28 cellular contexts compared by ENCODE assay signal in genomic region chr11:45934580-45935318, GRCh38. TPM values are rescaled to one million over a fixed set of nuclear protein-coding genes. Genes with fewer than 3 reads are reported as not detected.
DNase-seq lines count a peak whose midpoint lies in the region; ATAC-seq and TF ChIP-seq lines count a peak whose summit lies in the region.
"Had no signal": no experiment of that assay in that cellular context is flagged by ENCODE, and none has a peak within 500 bp of the region (broad histone marks: within the 10 kb centered on the region; RNA-seq: fewer than 3 reads in every experiment).

No MANE protein-coding gene starts in this region.

- no peaks in the 10 kb centered on the region for H3K9me2 ChIP-seq in Karpas-422 (replicated peaks; ENCODE audit: insufficient read depth, low read length)

- peaks cover 60% of the 10 kb centered on the region for H3K4me1 Mint-ChIP-seq in memory B cell

- H3K4me3 ChIP-seq in BLaER1 (no peak overlapping the region), Karpas-422 (ENCODE audit: low read length) (no peak overlapping the region), mammary epithelial cell (replicated peaks in 1 of 3; ENCODE audit: insufficient read depth in 1 of 3, low read depth in 2 of 3, low read length in 3 of 3) (no peak overlapping the region), uterus (no peak overlapping the region)
- H3K4me3 ChIP-seq: colonic mucosa, vagina had no signal

- H2AFZ ChIP-seq in Karpas-422 (ENCODE audit: low read length) (no peak overlapping the region), mammary epithelial cell (ENCODE audit: low read depth, low read length) (peak overlapping the region; percentile 35)

- H3K79me2 ChIP-seq in Karpas-422 (ENCODE audit: low read length) (no peaks in the 10 kb centered on the region), mammary epithelial cell (ENCODE audit: insufficient read depth, low read length) (no peaks in the 10 kb centered on the region)

- dilution Hi-C loops in mammary epithelial cell (cut with HindIII; ENCODE audit: low sequenced_read_pairs) = no loop called here

- no TSS peak for BruUV-seq in mammary epithelial cell (replicated peaks; lab: Mats Ljungman, UMichigan)

- no peak for DNase-seq in Karpas-422
- peak; percentile 64 for DNase-seq in mammary epithelial cell
- no peak for DNase-seq in memory B cell (ENCODE audit: low spot score in 2 of 2)
- no peak for DNase-seq in activated CD4-positive, alpha-beta T cell treated with anti-CD3 and anti-CD28 coated beads for 4 hours
- no peak for DNase-seq in anterior cingulate cortex (lab: John Stamatoyannopoulos, UW)
- no peak for DNase-seq in uterus
- no peak for DNase-seq in substantia nigra (lab: John Stamatoyannopoulos, UW)
- DNase-seq: ACHN; activated CD8-positive, alpha-beta memory T cell treated with anti-CD3 and anti-CD28 coated beads for 24 hours; activated T-cell treated with anti-CD3 and anti-CD28 coated beads, Interleukin-2, amount 50 U/mL, for 48 hours; CD4-positive, alpha-beta memory T cell; colonic mucosa; DND-41; hippocampal formation; mesenchymal stem cell; NCI-H1092; NCI-H2081 treated with DMSO at 0.1 percent for 48 hours; NCI-H510A treated with DMSO at 0.1 percent for 48 hours; SIG-M5; stimulated activated CD4-positive, alpha-beta T cell treated with anti-CD3 and anti-CD28 coated beads, Interleukin-4, amount 100 ng/mL, for 1 hour; T-helper 17 cell had no signal

- H3K9me3 ChIP-seq in BLaER1 = no peaks in the 10 kb centered on the region
- no peaks in the 10 kb centered on the region for H3K9me3 ChIP-seq in Karpas-422 (ENCODE audit: low read length)
- no peaks in the 10 kb centered on the region for H3K9me3 ChIP-seq in mammary epithelial cell (replicated peaks; ENCODE audit: insufficient read depth, low read length)
- no peaks in the 10 kb centered on the region for H3K9me3 ChIP-seq in uterus
- H3K9me3 ChIP-seq: colonic mucosa, vagina had no signal

- H4K20me1 ChIP-seq in BLaER1 = peaks cover 18% of the 10 kb centered on the region
- H4K20me1 ChIP-seq in Karpas-422 (ENCODE audit: insufficient read depth, low read depth, low read length) = peaks cover 4% of the 10 kb centered on the region; the same call in 1 of the 2 replicates
- no peaks in the 10 kb centered on the region for H4K20me1 ChIP-seq in mammary epithelial cell (ENCODE audit: insufficient read depth, low read length)

- no peak overlapping the region for H3K27ac Mint-ChIP-seq in memory B cell
- H3K27ac Mint-ChIP-seq: activated naive CD4-positive, alpha-beta T cell treated with anti-CD3 and anti-CD28 coated beads, Interleukin-2, amount 50 U/mL, for 24 hours; T-helper 17 cell had no signal

- no peak for TF ChIP-seq POLR2A in uterus (IDR thresholded peaks at IDR 0.05)

- H3K27me3 Mint-ChIP-seq in memory B cell = no peaks in the 10 kb centered on the region
- H3K27me3 Mint-ChIP-seq: activated naive CD4-positive, alpha-beta T cell treated with anti-CD3 and anti-CD28 coated beads, Interleukin-2, amount 50 U/mL, for 24 hours; CD4-positive, alpha-beta memory T cell; naive thymus-derived CD8-positive, alpha-beta T cell; T-helper 17 cell had no signal

- no peaks in the 10 kb centered on the region for H3K9me3 Mint-ChIP-seq in memory B cell
- H3K9me3 Mint-ChIP-seq: activated naive CD4-positive, alpha-beta T cell treated with anti-CD3 and anti-CD28 coated beads, Interleukin-2, amount 50 U/mL, for 24 hours; CD4-positive, alpha-beta memory T cell; naive thymus-derived CD8-positive, alpha-beta T cell had no signal

- H3K27me3 ChIP-seq in BLaER1 (peaks cover 33% of the 10 kb centered on the region; the same call in 1 of the 2 replicates), Karpas-422 (ENCODE audit: low read length) (no peaks in the 10 kb centered on the region), mammary epithelial cell (ENCODE audit: insufficient read depth, low read length) (no peaks in the 10 kb centered on the region), uterus (no peaks in the 10 kb centered on the region)
- H3K27me3 ChIP-seq: colonic mucosa, vagina had no signal

- no peak for TF ChIP-seq CTCF in mammary epithelial cell (conservative IDR thresholded peaks at IDR 0.05 in 1 of 2, IDR thresholded peaks at IDR 0.05 in 1 of 2; ENCODE audit: extremely low read depth in 1 of 2, insufficient read depth in 1 of 2, low read depth in 1 of 2, low read length in 2 of 2)
- TF ChIP-seq CTCF in uterus (IDR thresholded peaks at IDR 0.05) = no peak

- WGBS in mammary epithelial cell (ENCODE audit: low coverage, missing lambda C conversion rate) = 64% methylated on average over 10 of the region's 12 CpGs

- in situ Hi-C loops in mammary epithelial cell (cut with MboI; ENCODE audit: low sequenced_read_pairs in 2 of 2) = no loop called here

- CTCF ChIA-PET in mammary epithelial cell (lab: Charles Lee; ENCODE audit: low non-redundant PET) = interaction anchor here (0.5 kb wide), 1 partner anchor 23 kb away, joined by 10 read pairs; no protein-coding TSS in a partner anchor

- H3K4me1 ChIP-seq in BLaER1 = peaks cover 82% of the 10 kb centered on the region
- H3K4me1 ChIP-seq in Karpas-422 (ENCODE audit: low read length) = peaks cover 91% of the 10 kb centered on the region
- peaks cover 53% of the 10 kb centered on the region for H3K4me1 ChIP-seq in mammary epithelial cell (ENCODE audit: insufficient read depth, low read length)
- H3K4me1 ChIP-seq in uterus = no peaks in the 10 kb centered on the region
- H3K4me1 ChIP-seq: colonic mucosa had no signal

- intact Hi-C loops in mammary epithelial cell (cut with micrococcal nuclease) (no loop called here), uterus (cut with DNase I; ENCODE audit: low total_unique reads) (no loop called here)

- peaks cover 36% of the 10 kb centered on the region for H3K36me3 ChIP-seq in BLaER1
- H3K36me3 ChIP-seq in Karpas-422 (ENCODE audit: insufficient read depth, low read length) = peaks cover 20% of the 10 kb centered on the region
- H3K36me3 ChIP-seq in mammary epithelial cell (ENCODE audit: insufficient read depth, low read length) = peaks cover 1% of the 10 kb centered on the region
- H3K36me3 ChIP-seq in uterus = no peaks in the 10 kb centered on the region
- H3K36me3 ChIP-seq: colonic mucosa had no signal

- peak overlapping the region; percentile 97 for H3K4me2 ChIP-seq in BLaER1
- H3K4me2 ChIP-seq in Karpas-422 (ENCODE audit: low read depth, low read length, poor library complexity, severe bottlenecking) = no peak overlapping the region
- no peak overlapping the region for H3K4me2 ChIP-seq in mammary epithelial cell (ENCODE audit: insufficient read depth, low read depth, low read length)

- H3K4me3 Mint-ChIP-seq in memory B cell = peak overlapping the region; percentile 21
- H3K4me3 Mint-ChIP-seq: activated naive CD4-positive, alpha-beta T cell treated with anti-CD3 and anti-CD28 coated beads, Interleukin-2, amount 50 U/mL, for 24 hours; CD4-positive, alpha-beta memory T cell; naive thymus-derived CD8-positive, alpha-beta T cell; T-helper 17 cell had no signal

- no peak for ATAC-seq in memory B cell (ENCODE audit: low read depth)
- ATAC-seq: naive thymus-derived CD8-positive, alpha-beta T cell; T-helper 17 cell had no signal

- no peak overlapping the region for H3K27ac ChIP-seq in BLaER1
- H3K27ac ChIP-seq in Karpas-422 (ENCODE audit: low read length) = peak overlapping the region; percentile 92
- H3K27ac ChIP-seq in mammary epithelial cell (ENCODE audit: insufficient read depth, low read depth, low read length) = no peak overlapping the region
- no peak overlapping the region for H3K27ac ChIP-seq in uterus
- H3K27ac ChIP-seq in substantia nigra (ENCODE audit: low read depth, low read length, poor library complexity, severe bottlenecking) = no peak overlapping the region
- H3K27ac ChIP-seq: colonic mucosa, vagina had no signal

- H3K36me3 Mint-ChIP-seq in memory B cell = peaks cover 4% of the 10 kb centered on the region

- H3K9ac ChIP-seq in BLaER1 (no peak overlapping the region; the same call in 1 of the 2 replicates), Karpas-422 (ENCODE audit: low read length) (no peak overlapping the region), mammary epithelial cell (ENCODE audit: insufficient read depth, low read length) (no peak overlapping the region)

RNA-seq across cellular contexts. Expression of gene LARGE2, which starts 12.3 kb away (rescaled TPM):
- 9.5 and 10.8 TPM in 2 replicates for total RNA-seq in Karpas-422 (2014; rRNA removed; shearing (Covaris generic); ENCODE audit: low replicate concordance)
- total RNA-seq in mammary epithelial cell (10 to 100 TPM; 16.2 to 42.3 TPM), uterus (1 to 10 TPM in 2 of 4 donors, under 1 TPM in 1, not detected in 1; 0.64 to 4.4 (median 2.4) TPM)
- 16.4 TPM for polyA plus RNA-seq in mammary epithelial cell
- polyA minus RNA-seq in mammary epithelial cell = 16.9 TPM
- total RNA-seq: fibroblast of villous mesenchyme, skeletal muscle tissue had no signal

RNA-seq across cellular contexts. Expression of gene PEX16, which starts 17.1 kb away (rescaled TPM):
- 83.3 and 89.3 TPM in 2 replicates for total RNA-seq in Karpas-422 (2014; rRNA removed; shearing (Covaris generic); ENCODE audit: low replicate concordance)
- total RNA-seq in mammary epithelial cell (10 to 100 TPM; 28.5 to 30.9 TPM), uterus (10 to 100 TPM; 15.3 to 32.1 (median 27.6) TPM)
- 19.6 TPM for polyA plus RNA-seq in mammary epithelial cell
- 18.1 TPM for polyA minus RNA-seq in mammary epithelial cell

RNA-seq across cellular contexts. Expression of gene FREY1, which starts 27.7 kb away (rescaled TPM):
- total RNA-seq in Karpas-422 (2014; rRNA removed; shearing (Covaris generic); ENCODE audit: low replicate concordance) = 2.3 and 3.9 TPM in 2 replicates
- total RNA-seq in mammary epithelial cell = 1 to 10 TPM; 2.1 to 2.7 TPM
- polyA plus RNA-seq in mammary epithelial cell = 0.24 TPM
- not detected for polyA minus RNA-seq in mammary epithelial cell
- total RNA-seq in uterus = 1 to 10 TPM in 1 of 4 donors, not detected in 3; 1.6 TPM
- total RNA-seq: kidney epithelial cell, vagina had no signal
- polyA plus RNA-seq: CD4-positive, alpha-beta memory T cell; naive thymus-derived CD8-positive, alpha-beta T cell had no signal

RNA-seq across cellular contexts. Expression of gene MAPK8IP1, which starts 49.3 kb away (rescaled TPM):
- total RNA-seq in Karpas-422 (2014; rRNA removed; shearing (Covaris generic); ENCODE audit: low replicate concordance) = 0.83 TPM in 1 of 2 replicates, not detected in the other
- total RNA-seq in mammary epithelial cell (10 to 100 TPM in 1 of 2 donors, 1 to 10 TPM in 1; 6.7 to 11.0 TPM), uterus (10 to 100 TPM in 3 of 4 donors, 1 to 10 TPM in 1; 2.1 to 29.9 (median 20.0) TPM)
- 3.2 TPM for polyA plus RNA-seq in mammary epithelial cell
- polyA minus RNA-seq in mammary epithelial cell = 6.0 TPM
- polyA plus RNA-seq: naive thymus-derived CD8-positive, alpha-beta T cell had no signal
